ENCODE assay signal across 21 cellular contexts in genomic region chrX:53237056-53237455, GRCh38.
"Had no signal": no experiment of that assay in that cellular context is flagged by ENCODE, and none has a peak within 500 bp of the region (broad histone marks: within the 10 kb centered on the region; RNA-seq: fewer than 3 reads in every experiment).

No MANE protein-coding gene starts in this region.

- H3K27me3 Mint-ChIP-seq: naive thymus-derived CD4-positive, alpha-beta T cell; stimulated activated naive CD8-positive, alpha-beta T cell treated with anti-CD3 and anti-CD28 coated beads, Interleukin-15, Interleukin-2, amounts not matched to agents 100 ng/mL and 50 ng/mL, for 24 hours had no signal

- H3K9me3 Mint-ChIP-seq: mesothelial cell of epicardium; naive thymus-derived CD4-positive, alpha-beta T cell; natural killer cell treated with Interleukin-12 subunit alpha and Interleukin-12 subunit beta and Interleukin-15 and Interleukin-18, amount 100 ng/mL, for 72 hours; neural crest cell; stimulated activated effector memory CD8-positive, alpha-beta T cell treated with anti-CD3 and anti-CD28 coated beads, Interleukin-12 subunit alpha, Interleukin-12 subunit beta, amount 100 ng/mL, for 72 hours; stimulated activated naive CD8-positive, alpha-beta T cell treated with anti-CD3 and anti-CD28 coated beads, Interleukin-15, Interleukin-2, amounts not matched to agents 100 ng/mL and 50 ng/mL, for 24 hours had no signal

- DNase-seq: islet precursor cell; left ventricle myocardium inferior; mesendoderm; mucosa of descending colon; naive thymus-derived CD4-positive, alpha-beta T cell; nucleus accumbens; pancreas; posterior cingulate gyrus; retina; right cardiac atrium; stimulated activated CD4-positive, alpha-beta T cell treated with anti-CD3 and anti-CD28 coated beads, Interleukin-4, amount 100 ng/mL, for 24 hours; stimulated activated naive CD4-positive, alpha-beta T cell; tibial artery; trophoblast cell; upper lobe of right lung had no signal

- H3K4me1 Mint-ChIP-seq: mesothelial cell of epicardium; naive thymus-derived CD4-positive, alpha-beta T cell; neural crest cell had no signal

- H3K4me3 Mint-ChIP-seq: mesothelial cell of epicardium; naive thymus-derived CD4-positive, alpha-beta T cell; natural killer cell treated with Interleukin-12 subunit alpha and Interleukin-12 subunit beta and Interleukin-15 and Interleukin-18, amount 100 ng/mL, for 72 hours; neural crest cell; stimulated activated effector memory CD8-positive, alpha-beta T cell treated with anti-CD3 and anti-CD28 coated beads, Interleukin-12 subunit alpha, Interleukin-12 subunit beta, amount 100 ng/mL, for 72 hours; stimulated activated naive CD8-positive, alpha-beta T cell treated with anti-CD3 and anti-CD28 coated beads, Interleukin-15, Interleukin-2, amounts not matched to agents 100 ng/mL and 50 ng/mL, for 24 hours had no signal

- H3K27ac Mint-ChIP-seq: mesothelial cell of epicardium; naive thymus-derived CD4-positive, alpha-beta T cell; natural killer cell treated with Interleukin-12 subunit alpha and Interleukin-12 subunit beta and Interleukin-15 and Interleukin-18, amount 100 ng/mL, for 72 hours; stimulated activated effector memory CD8-positive, alpha-beta T cell treated with anti-CD3 and anti-CD28 coated beads, Interleukin-12 subunit alpha, Interleukin-12 subunit beta, amount 100 ng/mL, for 72 hours; stimulated activated naive CD8-positive, alpha-beta T cell treated with anti-CD3 and anti-CD28 coated beads, Interleukin-15, Interleukin-2, amounts not matched to agents 100 ng/mL and 50 ng/mL, for 24 hours had no signal

- H3K36me3 Mint-ChIP-seq: naive thymus-derived CD4-positive, alpha-beta T cell; natural killer cell treated with Interleukin-12 subunit alpha and Interleukin-12 subunit beta and Interleukin-15 and Interleukin-18, amount 100 ng/mL, for 72 hours; stimulated activated effector memory CD8-positive, alpha-beta T cell treated with anti-CD3 and anti-CD28 coated beads, Interleukin-12 subunit alpha, Interleukin-12 subunit beta, amount 100 ng/mL, for 72 hours had no signal

- ATAC-seq: mucosa of descending colon; naive thymus-derived CD4-positive, alpha-beta T cell; natural killer cell treated with Interleukin-12 subunit alpha and Interleukin-12 subunit beta and Interleukin-15 and Interleukin-18, amount 100 ng/mL, for 72 hours; pancreas; right cardiac atrium; sciatic nerve; stimulated activated effector memory CD8-positive, alpha-beta T cell treated with anti-CD3 and anti-CD28 coated beads, Interleukin-12 subunit alpha, Interleukin-12 subunit beta, amount 100 ng/mL, for 72 hours; upper lobe of right lung had no signal
